ENCODE assay signal across 25 cellular contexts in genomic region chr19:38788478-38789243, GRCh38. TPM values are rescaled to one million over a fixed set of nuclear protein-coding genes. Genes with fewer than 3 reads are reported as not detected.
DNase-seq lines count a peak whose midpoint lies in the region; ATAC-seq, FAIRE-seq and TF ChIP-seq lines count a peak whose summit lies in the region.
"Had no signal": no experiment of that assay in that cellular context is flagged by ENCODE, and none has a peak within 500 bp of the region (broad histone marks: within the 10 kb centered on the region; RNA-seq: fewer than 3 reads in every experiment).

TSS of gene LGALS7B (plus strand) at chr19:38789200. CDS start at chr19:38789227, 27 bp downstream.

- no peak within 1 kb of the TSS for H3K4me3 Mint-ChIP-seq in activated CD4-positive, alpha-beta T cell treated with anti-CD3 and anti-CD28 coated beads, Interleukin-2, amount 10 ng/mL, durations not matched to agents 7 days and 5 days
- H3K4me3 Mint-ChIP-seq in activated CD4-positive, alpha-beta T cell treated with anti-CD3 and anti-CD28 coated beads for 36 hours = no peak within 1 kb of the TSS
- H3K4me3 Mint-ChIP-seq: stimulated activated naive CD8-positive, alpha-beta T cell treated with anti-CD3 and anti-CD28 coated beads, Interleukin-15, Interleukin-2, amounts not matched to agents 100 ng/mL and 50 ng/mL, for 24 hours had no signal

- no peak for ATAC-seq in activated CD4-positive, alpha-beta T cell treated with anti-CD3 and anti-CD28 coated beads for 36 hours
- ATAC-seq in lower lobe of right lung (no peak), GM21737 (IDR thresholded peaks at IDR 0.05; ENCODE audit: unreplicated experiment) (no peak)
- ATAC-seq: activated CD4-positive, CD25-positive, alpha-beta regulatory T cell treated with anti-CD3 and anti-CD28 coated beads, Interleukin-2, amount 50 U/mL, for 24 hours had no signal

- FAIRE-seq in bronchial epithelial cell (lab: Jason Lieb, UNC) = no peak
- FAIRE-seq: endometrium had no signal

- POLR2A ChIA-PET in activated CD4-positive, alpha-beta T cell treated with anti-CD3 and anti-CD28 coated beads, Interleukin-2, amount 10 ng/mL, durations not matched to agents 7 days and 5 days (lab: Charles Lee) = no interaction called here
- POLR2A ChIA-PET in activated CD4-positive, alpha-beta T cell treated with anti-CD3 and anti-CD28 coated beads for 36 hours (lab: Charles Lee) = no interaction called here

- no peak for DNase-seq in activated CD4-positive, alpha-beta T cell treated with anti-CD3 and anti-CD28 coated beads, Interleukin-2, amount 10 ng/mL, durations not matched to agents 7 days and 5 days
- DNase-seq in activated CD4-positive, alpha-beta T cell treated with anti-CD3 and anti-CD28 coated beads for 36 hours = no peak
- DNase-seq in bronchial epithelial cell (ENCODE audit: low read depth) = peak; percentile 58
- DNase-seq in lower lobe of right lung = peak; percentile 25
- DNase-seq in suprapubic skin (ENCODE audit: low spot score in 2 of 2) = peak in 1 of 2 donors; percentile 75
- no peak for DNase-seq in stimulated activated CD8-positive, alpha-beta memory T cell treated with anti-CD3 and anti-CD28 coated beads, Interleukin-4, amount 100 ng/mL, for 48 hours
- no peak for DNase-seq in GF-D8 (lab: John Stamatoyannopoulos, UW)
- DNase-seq: 8988T; cortex of kidney; foreskin fibroblast; hippocampal formation; islet precursor cell; MG63; NCI-H1436; NCI-H524; stimulated activated CD4-positive, alpha-beta T cell treated with anti-CD3 and anti-CD28 coated beads, Interleukin-1b, Interleukin-23, amount 100 ng/mL, for 48 hours; T-helper 9 cell; transverse colon had no signal

- TF ChIP-seq CTCF in bronchial epithelial cell (IDR thresholded peaks at IDR 0.05; ENCODE audit: insufficient read depth, low read length, severe bottlenecking) = no peak
- TF ChIP-seq CTCF in lower lobe of right lung (IDR thresholded peaks at IDR 0.05) = no peak
- TF ChIP-seq CTCF in suprapubic skin (IDR thresholded peaks at IDR 0.05) = no peak

- H3K36me3 ChIP-seq in bronchial epithelial cell (ENCODE audit: control insufficient read depth, insufficient read depth, low read length) (no peaks in the 10 kb centered on the region), lower lobe of right lung (no peaks in the 10 kb centered on the region), suprapubic skin (no peaks in the 10 kb centered on the region)
- H3K36me3 ChIP-seq: MG63, prostate gland, transverse colon had no signal

- H3K27me3 Mint-ChIP-seq in activated CD4-positive, alpha-beta T cell treated with anti-CD3 and anti-CD28 coated beads, Interleukin-2, amount 10 ng/mL, durations not matched to agents 7 days and 5 days = peaks cover 3% of the 10 kb centered on the region
- no peaks in the 10 kb centered on the region for H3K27me3 Mint-ChIP-seq in activated CD4-positive, alpha-beta T cell treated with anti-CD3 and anti-CD28 coated beads for 36 hours

- CTCF ChIA-PET in activated CD4-positive, alpha-beta T cell treated with anti-CD3 and anti-CD28 coated beads, Interleukin-2, amount 10 ng/mL, durations not matched to agents 7 days and 5 days (lab: Charles Lee) = interaction anchor here (2.5 kb wide), 1 partner anchor 19 kb away, joined by 10 read pairs; no protein-coding TSS in a partner anchor
- CTCF ChIA-PET in activated CD4-positive, alpha-beta T cell treated with anti-CD3 and anti-CD28 coated beads for 36 hours (lab: Charles Lee) = interaction anchor here (1.5 kb wide), 1 partner anchor 19 kb away, joined by 5 read pairs; no protein-coding TSS in a partner anchor

- no peaks in the 10 kb centered on the region for H3K27me3 ChIP-seq in bronchial epithelial cell (ENCODE audit: control insufficient read depth, insufficient read depth, low read length)
- H3K27me3 ChIP-seq in lower lobe of right lung (ENCODE audit: low read depth) = no peaks in the 10 kb centered on the region
- no peaks in the 10 kb centered on the region for H3K27me3 ChIP-seq in suprapubic skin
- H3K27me3 ChIP-seq: MG63, transverse colon had no signal

- no peak for TF ChIP-seq POLR2A in suprapubic skin (IDR thresholded peaks at IDR 0.05)

- peaks cover 10% of the 10 kb centered on the region for H3K4me1 Mint-ChIP-seq in activated CD4-positive, alpha-beta T cell treated with anti-CD3 and anti-CD28 coated beads, Interleukin-2, amount 10 ng/mL, durations not matched to agents 7 days and 5 days
- H3K4me1 Mint-ChIP-seq in activated CD4-positive, alpha-beta T cell treated with anti-CD3 and anti-CD28 coated beads for 36 hours = peaks cover 4% of the 10 kb centered on the region

- H3K9me3 ChIP-seq in lower lobe of right lung (no peaks in the 10 kb centered on the region), suprapubic skin (no peaks in the 10 kb centered on the region)
- H3K9me3 ChIP-seq: MG63, prostate gland, transverse colon had no signal

- intact Hi-C loops in activated CD4-positive, alpha-beta T cell treated with anti-CD3 and anti-CD28 coated beads for 36 hours (cut with DNase I, micrococcal nuclease) = no loop called here
- intact Hi-C loops in lower lobe of right lung (cut with DNase I) = no loop called here

- H3K9me3 Mint-ChIP-seq in activated CD4-positive, alpha-beta T cell treated with anti-CD3 and anti-CD28 coated beads, Interleukin-2, amount 10 ng/mL, durations not matched to agents 7 days and 5 days = no peaks in the 10 kb centered on the region
- H3K9me3 Mint-ChIP-seq in activated CD4-positive, alpha-beta T cell treated with anti-CD3 and anti-CD28 coated beads for 36 hours (ENCODE audit: low read depth) = no peaks in the 10 kb centered on the region
- H3K9me3 Mint-ChIP-seq: nephron; stimulated activated naive CD8-positive, alpha-beta T cell treated with anti-CD3 and anti-CD28 coated beads, Interleukin-15, Interleukin-2, amounts not matched to agents 100 ng/mL and 50 ng/mL, for 24 hours had no signal

- no peaks in the 10 kb centered on the region for H3K36me3 Mint-ChIP-seq in activated CD4-positive, alpha-beta T cell treated with anti-CD3 and anti-CD28 coated beads, Interleukin-2, amount 10 ng/mL, durations not matched to agents 7 days and 5 days (ENCODE audit: low read depth)
- H3K36me3 Mint-ChIP-seq in activated CD4-positive, alpha-beta T cell treated with anti-CD3 and anti-CD28 coated beads for 36 hours (ENCODE audit: low read depth) = no peaks in the 10 kb centered on the region

- WGBS in suprapubic skin = 62% methylated on average over 3 of the region's 17 CpGs

- H3K4me3 ChIP-seq in bronchial epithelial cell (ENCODE audit: low read depth, low read length) (peak within 1 kb of the TSS; percentile 42), lower lobe of right lung (no peak within 1 kb of the TSS), suprapubic skin (peak within 1 kb of the TSS; percentile 34)
- H3K4me3 ChIP-seq: MG63, prostate gland, transverse colon had no signal

- H3K4me1 ChIP-seq in lower lobe of right lung = peaks cover 8% of the 10 kb centered on the region
- peaks cover 27% of the 10 kb centered on the region for H3K4me1 ChIP-seq in suprapubic skin
- H3K4me1 ChIP-seq: prostate gland had no signal

- H3K27ac Mint-ChIP-seq in activated CD4-positive, alpha-beta T cell treated with anti-CD3 and anti-CD28 coated beads, Interleukin-2, amount 10 ng/mL, durations not matched to agents 7 days and 5 days = peak within 1 kb of the TSS; percentile 9
- H3K27ac Mint-ChIP-seq in activated CD4-positive, alpha-beta T cell treated with anti-CD3 and anti-CD28 coated beads for 36 hours = no peak within 1 kb of the TSS
- H3K27ac Mint-ChIP-seq: stimulated activated naive CD8-positive, alpha-beta T cell treated with anti-CD3 and anti-CD28 coated beads, Interleukin-15, Interleukin-2, amounts not matched to agents 100 ng/mL and 50 ng/mL, for 24 hours had no signal

- TF ChIP-seq EP300 in suprapubic skin (IDR thresholded peaks at IDR 0.05) = no peak

- no peak within 1 kb of the TSS for H3K27ac ChIP-seq in lower lobe of right lung
- H3K27ac ChIP-seq in suprapubic skin = peak within 1 kb of the TSS; percentile 89
- H3K27ac ChIP-seq: HL-60, prostate gland, transverse colon had no signal

RNA-seq across cellular contexts. Expression of gene LGALS7B, which starts in this region (rescaled TPM):
- total RNA-seq in activated CD4-positive, alpha-beta T cell treated with anti-CD3 and anti-CD28 coated beads, Interleukin-2, amount 10 ng/mL, durations not matched to agents 7 days and 5 days = not detected
- not detected for total RNA-seq in activated CD4-positive, alpha-beta T cell treated with anti-CD3 and anti-CD28 coated beads for 36 hours
- 1,636 and 4,049 TPM in 2 replicates for total RNA-seq in bronchial epithelial cell
- not detected for total RNA-seq in lower lobe of right lung
- 1,000 to 10,000 TPM; 1,712 to 6,564 (median 4,773) TPM for total RNA-seq in suprapubic skin
- total RNA-seq: transverse colon had no signal

Comparison
In these comparisons a context has a peak if more than half of its experiments do, and no peak if none do; other contexts are left out.
1. RNA of gene LGALS7B (total RNA-seq): 1,712 to 6,564 TPM in suprapubic skin and 1,636 to 4,049 TPM in bronchial epithelial cell; not detected in lower lobe of right lung (single experiment), not detected in activated CD4-positive, alpha-beta T cell treated with anti-CD3 and anti-CD28 coated beads, Interleukin-2, amount 10 ng/mL, durations not matched to agents 7 days and 5 days and not detected in activated CD4-positive, alpha-beta T cell treated with anti-CD3 and anti-CD28 coated beads for 36 hours; every median in the first group is over 1,000 times any median in the second.
2. Peak in DNase-seq in lower lobe of right lung; RNA of the gene not detected or under 1 TPM.